13 cellular contexts compared by ENCODE assay signal in the genomic region with DNA sequence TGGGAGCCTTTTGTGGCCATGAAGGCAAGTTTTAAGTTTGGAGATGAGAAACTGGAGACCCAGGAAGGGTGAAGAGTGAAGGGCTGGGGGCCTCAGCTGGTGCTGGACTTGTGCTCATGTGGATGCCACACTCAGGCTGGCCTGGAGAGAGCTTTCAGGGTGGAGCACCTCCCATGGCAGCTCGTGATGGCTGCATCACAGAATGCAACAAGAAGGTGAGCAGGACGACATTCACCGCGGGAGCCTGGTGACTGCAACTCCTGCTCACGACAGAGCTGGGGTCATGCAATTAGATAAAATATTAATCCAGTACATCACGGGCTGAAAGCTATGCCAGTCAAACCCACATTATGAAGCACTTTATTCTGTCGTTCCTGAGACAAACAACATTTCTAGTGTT. TPM values are rescaled to one million over a fixed set of nuclear protein-coding genes. Genes with fewer than 3 reads are reported as not detected.
DNase-seq lines count a peak whose midpoint lies in the region; ATAC-seq, FAIRE-seq and TF ChIP-seq lines count a peak whose summit lies in the region.
"Had no signal": no experiment of that assay in that cellular context is flagged by ENCODE, and none has a peak within 500 bp of the region (broad histone marks: within the 10 kb centered on the region; RNA-seq: fewer than 3 reads in every experiment).

No MANE protein-coding gene starts in this region.

- POLR2A ChIA-PET in activated CD4-positive, alpha-beta memory T cell treated with anti-CD3 and anti-CD28 coated beads, Interleukin-2, amount 10 ng/mL, durations not matched to agents 7 days and 5 days (lab: Charles Lee), result interaction anchor here (0.8 to 1.3 kb wide), 4 partner anchors 9 to 110 kb away, joined by 3 to 4 read pairs (median 3); no protein-coding TSS in a partner anchor
- POLR2A ChIA-PET in activated CD4-positive, alpha-beta memory T cell treated with anti-CD3 and anti-CD28 coated beads for 36 hours (lab: Charles Lee), result interaction anchor here (0.8 kb wide), 1 partner anchor 91 kb away, joined by 3 read pairs; no protein-coding TSS in a partner anchor
- POLR2A ChIA-PET in T-cell (lab: Charles Lee), result interaction anchor here (0.6 to 1.0 kb wide), 2 partner anchors 14 to 52 kb away, joined by 3 read pairs; no protein-coding TSS in a partner anchor
- POLR2A ChIA-PET in H1 (lab: Charles Lee; ENCODE audit: partially characterized antibody), result interaction anchor here (1.1 to 2.0 kb wide), 2 partner anchors 9 to 111 kb away, joined by 3 to 5 read pairs; no protein-coding TSS in a partner anchor
- POLR2A ChIA-PET in PC-9 (lab: Charles Lee; ENCODE audit: unreplicated experiment), result no interaction called here

- no peak overlapping the region for H3K4me3 ChIP-seq in H1 (ENCODE audit: extremely low read depth in 1 of 4, insufficient read depth in 2 of 4, low read depth in 3 of 4, low read length in 4 of 4)
- H3K4me3 ChIP-seq in PC-9, result no peak overlapping the region
- H3K4me3 ChIP-seq: left ventricle myocardium inferior had no signal

- no peaks in the 10 kb centered on the region for H3F3A ChIP-seq in PC-9 (ENCODE audit: insufficient read depth, low read depth)

- H4K20me1 ChIP-seq in H1 (replicated peaks in 1 of 2; ENCODE audit: control insufficient read depth in 1 of 2, insufficient read depth in 2 of 2, low read length in 2 of 2) (peaks cover 2 to 5% of the 10 kb centered on the region in 2 experiments), PC-9 (ENCODE audit: insufficient read depth) (peaks cover 8% of the 10 kb centered on the region)

- H3K4me2 ChIP-seq in H1 (ENCODE audit: insufficient read depth in 1 of 2, low read depth in 2 of 2, low read length in 2 of 2), result no peak overlapping the region
- no peak overlapping the region for H3K4me2 ChIP-seq in PC-9

- 0 out of 2 replicates have a peak overlapping the region, but pooled peaks have one; percentile 68 for H3K18ac ChIP-seq in H1 (ENCODE audit: extremely low read depth, low read length)

- no TSS peak for BruUV-seq in PC-9 (replicated peaks; lab: Mats Ljungman, UMichigan)

- H3K36me3 ChIP-seq in H1 (ENCODE audit: control insufficient read depth in 2 of 4, insufficient read depth in 4 of 4, low read length in 3 of 4), result no peaks in the 10 kb centered on the region; a peak in 1 of 8 replicates
- H3K36me3 ChIP-seq in PC-9 (ENCODE audit: low read depth), result no peaks in the 10 kb centered on the region
- H3K36me3 ChIP-seq: left ventricle myocardium inferior had no signal

- H4K8ac ChIP-seq in H1 (ENCODE audit: extremely low read depth, insufficient read depth, low read length), result peak overlapping the region; percentile 79; the same call in 1 of the 2 replicates

- H2AFZ ChIP-seq in H1 (ENCODE audit: low read length) (no peak overlapping the region), PC-9 (no peak overlapping the region)

- no peak overlapping the region for H3K4ac ChIP-seq in H1 (replicated peaks; ENCODE audit: insufficient read length, low read depth, low read length)

- H3K27ac ChIP-seq in H1 (ENCODE audit: low read depth, low read length), result no peak overlapping the region
- no peak overlapping the region for H3K27ac ChIP-seq in PC-9
- H3K27ac ChIP-seq: left ventricle myocardium inferior had no signal

- H2BK5ac ChIP-seq in H1 (ENCODE audit: low read depth, low read length), result peak overlapping the region; percentile 98

- 0 out of 2 replicates have a peak overlapping the region, but pooled peaks have one; percentile 100 for H2BK12ac ChIP-seq in H1 (ENCODE audit: low read depth, low read length)

- no peak overlapping the region for H2BK20ac ChIP-seq in H1 (ENCODE audit: low read length)

- peaks cover 31% of the 10 kb centered on the region for H3K79me1 ChIP-seq in H1 (ENCODE audit: low read depth, low read length)

- no peak overlapping the region for H3K14ac ChIP-seq in H1 (ENCODE audit: insufficient read length)

- H4K5ac ChIP-seq in H1 (ENCODE audit: insufficient read length, low read depth, low read length), result no peak overlapping the region

- DNase-seq in activated CD4-positive, alpha-beta memory T cell treated with anti-CD3 and anti-CD28 coated beads, Interleukin-2, amount 10 ng/mL, durations not matched to agents 7 days and 5 days, result no peak
- DNase-seq in activated CD4-positive, alpha-beta memory T cell treated with anti-CD3 and anti-CD28 coated beads for 36 hours, result no peak
- DNase-seq in T-cell, result no peak
- no peak for DNase-seq in H1 (ENCODE audit: low read depth in 1 of 2, low spot score in 2 of 2)
- DNase-seq in stimulated activated naive B cell treated with anti-CD40 and anti-IgM and Interleukin-4, amounts not matched to agents 10 μg/mL and 1 μg/mL and 100 μg/mL, for 72 hours, result no peak
- DNase-seq in OCI-M2 (lab: John Stamatoyannopoulos, UW; ENCODE audit: unreplicated experiment), result no peak
- no peak for DNase-seq in PC-9
- DNase-seq: ACHN; activated CD8-positive, alpha-beta memory T cell treated with anti-CD3 and anti-CD28 coated beads, Interleukin-2, amount 50 U/mL, for 48 hours; left ventricle myocardium inferior had no signal

- WGBS in H1 (ENCODE audit: extremely low coverage in 1 of 2, insufficient coverage in 1 of 2, insufficient read length in 1 of 2, insufficient replicate concordance in 2 of 2, low coverage in 1 of 2, low lambda C conversion rate in 2 of 2, missing lambda C conversion rate in 1 of 2), 2 experiments, result 84% methylated on average over 7 of the region's 7 CpGs; no CpG with 5 or more reads in 1 of the 2 experiments

- no peak for TF ChIP-seq RAD21 in H1 (IDR thresholded peaks at IDR 0.05 in 1 of 2, conservative IDR thresholded peaks at IDR 0.05 in 1 of 2; ENCODE audit: low read depth in 2 of 2, low read length in 2 of 2)

- intact Hi-C loops in activated CD4-positive, alpha-beta memory T cell treated with anti-CD3 and anti-CD28 coated beads for 36 hours (cut with micrococcal nuclease), result no loop called here
- intact Hi-C loops in PC-9 (cut with micrococcal nuclease; ENCODE audit: unreplicated experiment), result loop anchor here (5.0 to 10.0 kb wide), 2 partner anchors 59 to 87 kb away; a partner anchor contains a TSS

- H3K27ac Mint-ChIP-seq in activated CD4-positive, alpha-beta memory T cell treated with anti-CD3 and anti-CD28 coated beads, Interleukin-2, amount 10 ng/mL, durations not matched to agents 7 days and 5 days, result peak overlapping the region; percentile 74
- no peak overlapping the region for H3K27ac Mint-ChIP-seq in activated CD4-positive, alpha-beta memory T cell treated with anti-CD3 and anti-CD28 coated beads for 36 hours
- H3K27ac Mint-ChIP-seq in T-cell, result peak overlapping the region; percentile 92 to 95
- H3K27ac Mint-ChIP-seq in stimulated activated naive B cell treated with anti-CD40 and anti-IgM and Interleukin-4, amounts not matched to agents 10 μg/mL and 1 μg/mL and 100 μg/mL, for 72 hours, result peak overlapping the region; percentile 86

- no peak overlapping the region for H3K4me3 Mint-ChIP-seq in activated CD4-positive, alpha-beta memory T cell treated with anti-CD3 and anti-CD28 coated beads, Interleukin-2, amount 10 ng/mL, durations not matched to agents 7 days and 5 days
- no peak overlapping the region for H3K4me3 Mint-ChIP-seq in activated CD4-positive, alpha-beta memory T cell treated with anti-CD3 and anti-CD28 coated beads for 36 hours
- peak overlapping the region in 2 of 3 donors; percentile 56 to 69 for H3K4me3 Mint-ChIP-seq in T-cell
- H3K4me3 Mint-ChIP-seq in stimulated activated naive B cell treated with anti-CD40 and anti-IgM and Interleukin-4, amounts not matched to agents 10 μg/mL and 1 μg/mL and 100 μg/mL, for 72 hours, result peak overlapping the region in 1 of 2 donors; percentile 39

- H3K27me3 ChIP-seq in H1 (replicated peaks in 1 of 4; ENCODE audit: control insufficient read depth in 3 of 4, extremely low read depth in 1 of 4, insufficient read depth in 3 of 4, low read length in 3 of 4) (no peaks in the 10 kb centered on the region), PC-9 (ENCODE audit: insufficient read depth, low read depth) (no peaks in the 10 kb centered on the region)

- no peak for FAIRE-seq in H1 (lab: Jason Lieb, UNC)
- FAIRE-seq: astrocyte, H54 had no signal

- CTCF ChIA-PET in activated CD4-positive, alpha-beta memory T cell treated with anti-CD3 and anti-CD28 coated beads, Interleukin-2, amount 10 ng/mL, durations not matched to agents 7 days and 5 days (lab: Charles Lee), result interaction anchor here (1.2 to 3.8 kb wide), 2 partner anchors 9 to 111 kb away, joined by 5 to 16 read pairs; no protein-coding TSS in a partner anchor
- CTCF ChIA-PET in activated CD4-positive, alpha-beta memory T cell treated with anti-CD3 and anti-CD28 coated beads for 36 hours (lab: Charles Lee), result interaction anchor here (0.6 kb wide), 1 partner anchor 9 kb away, joined by 3 read pairs; no protein-coding TSS in a partner anchor
- CTCF ChIA-PET in T-cell (lab: Charles Lee), result interaction anchor here in 1 of 2 donors (2.7 kb wide), 1 partner anchor 111 kb away, joined by 8 read pairs; no protein-coding TSS in a partner anchor
- CTCF ChIA-PET in H1 (lab: Charles Lee; ENCODE audit: partially characterized antibody), result interaction anchor here (1.2 to 6.3 kb wide), 4 partner anchors 8 to 110 kb away, joined by 3 to 45 read pairs (median 4); no protein-coding TSS in a partner anchor
- CTCF ChIA-PET in PC-9 (lab: Charles Lee), result no interaction called here

- no peak overlapping the region for H2AK5ac ChIP-seq in H1 (ENCODE audit: low read depth, low read length)

- H3K36me3 Mint-ChIP-seq in activated CD4-positive, alpha-beta memory T cell treated with anti-CD3 and anti-CD28 coated beads, Interleukin-2, amount 10 ng/mL, durations not matched to agents 7 days and 5 days (ENCODE audit: low read depth), result peaks cover 58% of the 10 kb centered on the region
- H3K36me3 Mint-ChIP-seq in activated CD4-positive, alpha-beta memory T cell treated with anti-CD3 and anti-CD28 coated beads for 36 hours, result peaks cover 20% of the 10 kb centered on the region
- peaks cover 13% of the 10 kb centered on the region for H3K36me3 Mint-ChIP-seq in T-cell
- H3K36me3 Mint-ChIP-seq in stimulated activated naive B cell treated with anti-CD40 and anti-IgM and Interleukin-4, amounts not matched to agents 10 μg/mL and 1 μg/mL and 100 μg/mL, for 72 hours, result peaks cover 22 to 46% of the 10 kb centered on the region in 2 donors

- no peaks in the 10 kb centered on the region for H3K9me2 ChIP-seq in PC-9 (ENCODE audit: insufficient read depth)

- no peak for TF ChIP-seq POLR2A in H1 (IDR thresholded peaks at IDR 0.05; ENCODE audit: control extremely low read depth in 1 of 2, low read depth in 2 of 2, low read length in 2 of 2)

- TF ChIP-seq EP300 in H1 (IDR thresholded peaks at IDR 0.05; ENCODE audit: borderline replicate concordance in 1 of 2, low read depth in 2 of 2, low read length in 2 of 2), result no peak

- no peak overlapping the region for H2BK15ac ChIP-seq in H1 (ENCODE audit: low read length)

- H3K56ac ChIP-seq in H1 (replicated peaks; ENCODE audit: insufficient read length, low read depth, low read length), result no peak overlapping the region

- no peaks in the 10 kb centered on the region for H3K9me3 ChIP-seq in H1 (ENCODE audit: insufficient read depth in 2 of 2, low read depth in 1 of 2, low read length in 1 of 2)
- no peaks in the 10 kb centered on the region for H3K9me3 ChIP-seq in PC-9 (ENCODE audit: insufficient read depth, low read depth)
- H3K9me3 ChIP-seq: left ventricle myocardium inferior had no signal

- H3K79me2 ChIP-seq in H1 (ENCODE audit: control insufficient read depth in 1 of 2, insufficient read depth in 2 of 2, low read length in 2 of 2) (peaks cover 0 to 66% of the 10 kb centered on the region in 2 experiments; a peak in 2 of 4 replicates), PC-9 (ENCODE audit: low read depth) (no peaks in the 10 kb centered on the region)

- no peak overlapping the region for H3K23ac ChIP-seq in H1 (ENCODE audit: insufficient read length)

- no peaks in the 10 kb centered on the region for H3K27me3 Mint-ChIP-seq in activated CD4-positive, alpha-beta memory T cell treated with anti-CD3 and anti-CD28 coated beads, Interleukin-2, amount 10 ng/mL, durations not matched to agents 7 days and 5 days
- H3K27me3 Mint-ChIP-seq in activated CD4-positive, alpha-beta memory T cell treated with anti-CD3 and anti-CD28 coated beads for 36 hours, result no peaks in the 10 kb centered on the region
- no peaks in the 10 kb centered on the region for H3K27me3 Mint-ChIP-seq in T-cell
- H3K27me3 Mint-ChIP-seq in stimulated activated naive B cell treated with anti-CD40 and anti-IgM and Interleukin-4, amounts not matched to agents 10 μg/mL and 1 μg/mL and 100 μg/mL, for 72 hours, result no peaks in the 10 kb centered on the region

- H3K4me1 Mint-ChIP-seq in activated CD4-positive, alpha-beta memory T cell treated with anti-CD3 and anti-CD28 coated beads, Interleukin-2, amount 10 ng/mL, durations not matched to agents 7 days and 5 days, result peaks cover 86% of the 10 kb centered on the region
- peaks cover 85% of the 10 kb centered on the region for H3K4me1 Mint-ChIP-seq in activated CD4-positive, alpha-beta memory T cell treated with anti-CD3 and anti-CD28 coated beads for 36 hours (ENCODE audit: low read depth)
- H3K4me1 Mint-ChIP-seq in T-cell, result peaks cover 74 to 98% (median 92%) of the 10 kb centered on the region in 3 donors
- peaks cover 71 to 93% of the 10 kb centered on the region in 2 donors for H3K4me1 Mint-ChIP-seq in stimulated activated naive B cell treated with anti-CD40 and anti-IgM and Interleukin-4, amounts not matched to agents 10 μg/mL and 1 μg/mL and 100 μg/mL, for 72 hours

- H2BK120ac ChIP-seq in H1 (replicated peaks; ENCODE audit: low read depth, low read length), result no peak overlapping the region

- no peak overlapping the region for H3K9ac ChIP-seq in H1 (replicated peaks in 1 of 4; ENCODE audit: extremely low read depth in 1 of 4, low read depth in 3 of 4, low read length in 3 of 4)

- H3K23me2 ChIP-seq in H1 (ENCODE audit: low read depth, low read length), result no peaks in the 10 kb centered on the region

- H4K91ac ChIP-seq in H1 (replicated peaks; ENCODE audit: insufficient read length, low read length), result no peak overlapping the region

- H3K9me3 Mint-ChIP-seq in activated CD4-positive, alpha-beta memory T cell treated with anti-CD3 and anti-CD28 coated beads, Interleukin-2, amount 10 ng/mL, durations not matched to agents 7 days and 5 days, result no peaks in the 10 kb centered on the region
- H3K9me3 Mint-ChIP-seq in activated CD4-positive, alpha-beta memory T cell treated with anti-CD3 and anti-CD28 coated beads for 36 hours, result no peaks in the 10 kb centered on the region
- no peaks in the 10 kb centered on the region for H3K9me3 Mint-ChIP-seq in T-cell
- H3K9me3 Mint-ChIP-seq in stimulated activated naive B cell treated with anti-CD40 and anti-IgM and Interleukin-4, amounts not matched to agents 10 μg/mL and 1 μg/mL and 100 μg/mL, for 72 hours, result no peaks in the 10 kb centered on the region

- TF ChIP-seq CTCF in H1 (IDR thresholded peaks at IDR 0.05; ENCODE audit: control extremely low read depth in 1 of 3, insufficient read depth in 1 of 3, low read depth in 1 of 3, low read length in 3 of 3), result no peak
- no peak for TF ChIP-seq CTCF in PC-9 (conservative IDR thresholded peaks at IDR 0.05)

- ATAC-seq in T-cell (replicated peaks in 1 of 4) (no peak), GM19467 (IDR thresholded peaks at IDR 0.05; ENCODE audit: unreplicated experiment) (no peak)
- ATAC-seq in stimulated activated naive B cell treated with anti-CD40 and anti-IgM and Interleukin-4, amounts not matched to agents 10 μg/mL and 1 μg/mL and 100 μg/mL, for 72 hours (replicated peaks), result no peak

- H3K4me1 ChIP-seq in H1 (replicated peaks in 1 of 4; ENCODE audit: control insufficient read depth in 3 of 4, insufficient read depth in 4 of 4, low read length in 3 of 4) (peaks cover 22 to 66% (median 36%) of the 10 kb centered on the region in 4 experiments), PC-9 (replicated peaks; ENCODE audit: insufficient read depth) (peaks cover 12% of the 10 kb centered on the region)

RNA-seq across cellular contexts. Expression of a gene that starts 59.7 kb away (rescaled TPM):
- total RNA-seq in activated CD4-positive, alpha-beta memory T cell treated with anti-CD3 and anti-CD28 coated beads, Interleukin-2, amount 10 ng/mL, durations not matched to agents 7 days and 5 days, result 100 to 1,000 TPM; 339 to 350 TPM
- 100 to 1,000 TPM; 159 to 161 TPM for total RNA-seq in activated CD4-positive, alpha-beta memory T cell treated with anti-CD3 and anti-CD28 coated beads for 36 hours
- total RNA-seq in T-cell (100 to 1,000 TPM; 347 to 585 (median 434) TPM), PC-9 (2021) (48.4 and 58.3 TPM in 2 replicates)
- total RNA-seq in H1 (2021; fragmentation: NEBNext Ultra II Directional; extraction: Animal tissue kit (Norgen Biotek cat#: 25700)), result 63.1 and 70.4 TPM in 2 replicates
- 21.0 and 34.3 TPM in 2 replicates for polyA plus RNA-seq in H1 (2011; rRNA removed)
- 22.5 TPM for polyA plus RNA-seq in H1 (2011; cell fraction: cytosol; rRNA removed)
- polyA plus RNA-seq in H1 (2011; cell fraction: nucleus; rRNA removed), result 77.9 TPM
- 37.1 to 43.6 TPM (median 42.0 TPM) in 4 replicates for polyA plus RNA-seq in H1 (2012, experiment 1 of 2)
- polyA plus RNA-seq in H1 (2012, experiment 2 of 2), result 17.8 TPM
- 49.6 TPM for polyA plus RNA-seq in H1 (2013, experiment 1 of 2)
- polyA plus RNA-seq in H1 (2013, experiment 2 of 2), result 47.0 TPM
- 28.5 and 31.1 TPM in 2 replicates for polyA minus RNA-seq in H1 (2011; rRNA and poly(A)+ RNA removed)
- 39.3 TPM for polyA minus RNA-seq in H1 (2011; cell fraction: cytosol; rRNA and poly(A)+ RNA removed)
- 60.8 TPM for polyA minus RNA-seq in H1 (2011; cell fraction: nucleus; rRNA and poly(A)+ RNA removed)

Comparison
In these comparisons a context has a peak if more than half of its experiments do, and no peak if none do; other contexts are left out.
1. H3K4me3 Mint-ChIP-seq: peak in T-cell (2 of 3); none in activated CD4-positive, alpha-beta memory T cell treated with anti-CD3 and anti-CD28 coated beads, Interleukin-2, amount 10 ng/mL, durations not matched to agents 7 days and 5 days (single experiment) and activated CD4-positive, alpha-beta memory T cell treated with anti-CD3 and anti-CD28 coated beads for 36 hours (single experiment).